In the genomic region with DNA sequence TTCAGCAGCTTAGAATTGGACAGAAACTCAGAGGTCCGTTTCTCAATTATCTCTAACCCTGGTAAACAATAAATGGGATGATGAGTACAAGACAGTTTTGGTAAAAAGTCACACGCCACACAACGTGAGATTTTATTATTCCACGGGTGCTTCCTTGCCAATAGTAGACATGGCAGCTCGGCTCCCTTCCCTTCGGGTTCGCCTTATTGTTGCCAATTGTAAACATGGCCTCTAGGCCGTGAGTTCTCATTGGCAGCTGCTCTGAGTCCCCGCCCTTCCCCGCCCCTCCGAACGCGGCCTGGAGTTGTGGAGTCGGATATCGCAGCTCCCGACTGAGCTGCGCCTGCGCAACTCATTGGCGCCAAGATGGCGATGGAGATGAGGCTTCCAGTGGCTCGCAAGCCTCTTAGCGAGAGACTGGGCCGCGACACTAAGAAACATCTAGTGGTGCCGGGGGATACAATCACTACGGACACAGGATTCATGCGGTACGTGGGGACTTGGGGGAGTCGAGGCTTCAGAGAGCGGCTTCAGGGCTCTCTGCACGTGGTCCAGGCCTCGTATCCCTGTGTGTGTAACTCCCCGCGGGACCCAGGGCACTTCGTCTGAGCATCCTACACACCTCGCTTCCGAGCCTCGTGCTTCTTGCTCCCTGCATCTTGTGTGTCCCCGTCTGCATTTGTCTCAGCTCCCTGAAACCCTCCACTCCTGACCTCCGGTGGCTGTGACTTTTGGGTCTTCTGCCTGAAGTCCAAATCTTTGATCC, we compare ENCODE assay signal across 8 cellular contexts.
DNase-seq lines count a peak whose midpoint lies in the region; ATAC-seq and TF ChIP-seq lines count a peak whose summit lies in the region.

A gene with protein sequence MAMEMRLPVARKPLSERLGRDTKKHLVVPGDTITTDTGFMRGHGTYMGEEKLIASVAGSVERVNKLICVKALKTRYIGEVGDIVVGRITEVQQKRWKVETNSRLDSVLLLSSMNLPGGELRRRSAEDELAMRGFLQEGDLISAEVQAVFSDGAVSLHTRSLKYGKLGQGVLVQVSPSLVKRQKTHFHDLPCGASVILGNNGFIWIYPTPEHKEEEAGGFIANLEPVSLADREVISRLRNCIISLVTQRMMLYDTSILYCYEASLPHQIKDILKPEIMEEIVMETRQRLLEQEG (plus strand): TSS at position 355 of the 766 bp plus-strand sequence. CDS start 12 bp downstream, at position 367.

- ATAC-seq in GM19035 (IDR thresholded peaks at IDR 0.05; ENCODE audit: unreplicated experiment) = peak; percentile 91
- ATAC-seq in HG03342 (IDR thresholded peaks at IDR 0.05; ENCODE audit: unreplicated experiment) = peak; percentile 88

- H3K4me3 ChIP-seq in AG10803 (ENCODE audit: low read length) = peak within 1 kb of the TSS; percentile 94

- no peak for TF ChIP-seq CTCF in AG10803 (conservative IDR thresholded peaks at IDR 0.05; ENCODE audit: low read length)

- DNase-seq in AG10803 (ENCODE audit: low read depth) (peak; percentile 99), NCI-H446 (lab: John Stamatoyannopoulos, UW) (peak; percentile 87 to 95), iris pigment epithelial cell (ENCODE audit: low read depth) (peak; percentile 99)
- DNase-seq in activated CD4-positive, CD25-positive, alpha-beta regulatory T cell treated with anti-CD3 and anti-CD28 coated beads, Interleukin-2, amount 50 U/mL, for 16 hours (ENCODE audit: low read depth, low spot score) = peak; percentile 96
- DNase-seq in central memory CD4-positive, alpha-beta T cell = peak; percentile 91
- peak; percentile 94 to 98 for DNase-seq in stimulated activated CD4-positive, alpha-beta T cell treated with anti-CD3 and anti-CD28 coated beads, Interleukin-12 subunit alpha, Interleukin-12 subunit beta, amount 100 ng/mL, for 24 hours (ENCODE audit: low read depth in 2 of 2)

Comparison
In these comparisons a context has a peak if more than half of its experiments do, and no peak if none do; other contexts are left out.
1. Peak in every context shown above with its lines: DNase-seq, ATAC-seq and H3K4me3 ChIP-seq.